17 cellular contexts compared by ENCODE assay signal in the genomic region with DNA sequence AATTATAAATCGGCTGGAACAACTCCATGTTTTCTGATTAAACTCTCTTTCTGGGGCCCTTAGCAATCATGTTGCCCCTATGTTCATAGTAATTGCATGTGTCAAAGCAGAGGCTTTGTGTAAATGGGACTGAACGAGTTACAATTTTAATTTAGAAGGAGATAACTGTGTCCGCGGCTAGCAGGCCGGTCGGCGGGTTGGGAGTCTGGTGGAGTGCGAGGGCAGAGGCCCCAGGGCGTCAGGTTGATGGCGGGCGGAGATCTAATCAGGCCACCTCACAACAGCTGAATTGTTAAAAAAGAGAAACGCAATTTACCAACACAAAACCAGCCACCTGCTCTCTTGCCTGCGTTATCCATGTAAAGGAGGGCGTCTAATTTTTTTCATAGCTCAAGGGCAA.
A peak's percentile ranks its signal among the peaks of the same experiment; 100 is the strongest.
DNase-seq lines count a peak whose midpoint lies in the region; FAIRE-seq and TF ChIP-seq lines count a peak whose summit lies in the region.
"Had no signal": no experiment of that assay in that cellular context is flagged by ENCODE, and none has a peak within 500 bp of the region (broad histone marks: within the 10 kb centered on the region; RNA-seq: fewer than 3 reads in every experiment).

No MANE protein-coding gene starts in this region.

- no peak for TF ChIP-seq POLR2A in GM12891 (IDR thresholded peaks at IDR 0.05; ENCODE audit: low read depth, low read length)

- no peak for FAIRE-seq in GM12891 (lab: Jason Lieb, UNC)
- FAIRE-seq: A204.1, GM19239, HTR-8/SVneo had no signal

- DNase-seq in NCI-H2107 treated with DMSO at 0.1 percent for 48 hours (lab: John Stamatoyannopoulos, UW; ENCODE audit: unreplicated experiment) (peak; percentile 41), NCI-H2107 (lab: John Stamatoyannopoulos, UW) (no peak), 8988T (peak; percentile 18), NCI-H146 treated with DMSO at 0.1 percent for 48 hours (lab: John Stamatoyannopoulos, UW; ENCODE audit: unreplicated experiment) (peak; percentile 39), islet precursor cell (peak; percentile 64), NCI-H526 (lab: John Stamatoyannopoulos, UW) (no peak), iPS-NIHi7 (ENCODE audit: extremely low spot score) (no peak), GM12891 (ENCODE audit: insufficient read length, low spot score) (no peak)
- DNase-seq: COR-L47, DMS53, GM23248, NCI-H1694 treated with DMSO at 0.1 percent for 48 hours, NCI-H345, SHP77 had no signal

TF ChIP-seq in GM12891, 5 proteins besides CTCF, POLR2A, EP300 and RAD21:
- TF ChIP-seq POU2F2 (IDR thresholded peaks at IDR 0.05; ENCODE audit: low read depth, low read length) (no peak), SPI1 (IDR thresholded peaks at IDR 0.05; ENCODE audit: low read depth, low read length) (no peak), POLR2AphosphoS5 (IDR thresholded peaks at IDR 0.05; ENCODE audit: low read depth, low read length) (no peak), TAF1 (IDR thresholded peaks at IDR 0.05; ENCODE audit: low read depth, low read length) (no peak), PAX5 (IDR thresholded peaks at IDR 0.05; ENCODE audit: insufficient read depth, low read length, severe bottlenecking) (no peak)

Comparison
In these comparisons a context has a peak if more than half of its experiments do, and no peak if none do; other contexts are left out.
1. DNase-seq: peak in NCI-H2107 treated with DMSO at 0.1 percent for 48 hours (single experiment), 8988T (single experiment), NCI-H146 treated with DMSO at 0.1 percent for 48 hours (single experiment) and islet precursor cell (single experiment); none in NCI-H2107 (single experiment), NCI-H526 (0 of 2), iPS-NIHi7 (single experiment) and GM12891 (single experiment).